ENCODE assay signal across 15 cellular contexts in genomic region chr1:12899186-12899585, GRCh38. TPM values are rescaled to one million over a fixed set of nuclear protein-coding genes. Genes with fewer than 3 reads are reported as not detected.
"Had no signal": no experiment of that assay in that cellular context is flagged by ENCODE, and none has a peak within 500 bp of the region (broad histone marks: within the 10 kb centered on the region; RNA-seq: fewer than 3 reads in every experiment).

No MANE protein-coding gene starts in this region.

RNA-seq across cellular contexts. Expression of gene PRAMEF10, which starts 1.1 kb away (rescaled TPM):
- total RNA-seq: stomach, subcutaneous adipose tissue, suprapubic skin, temporal lobe, testis, thoracic aorta, thyroid gland, tibial nerve, transverse colon, upper lobe of left lung, upper lobe of right lung, ureter, urinary bladder, uterus, vagina had no signal

RNA-seq across cellular contexts. Expression of gene PRAMEF4, which starts 13.2 kb away (rescaled TPM):
- total RNA-seq: stomach, subcutaneous adipose tissue, suprapubic skin, temporal lobe, testis, thoracic aorta, thyroid gland, tibial nerve, transverse colon, upper lobe of left lung, upper lobe of right lung, ureter, urinary bladder, uterus, vagina had no signal

RNA-seq across cellular contexts. Expression of gene PRAMEF7, which starts 17.2 kb away (rescaled TPM):
- total RNA-seq: stomach, subcutaneous adipose tissue, suprapubic skin, temporal lobe, testis, thoracic aorta, thyroid gland, tibial nerve, transverse colon, upper lobe of left lung, upper lobe of right lung, ureter, urinary bladder, uterus, vagina had no signal

RNA-seq across cellular contexts. Expression of gene PRAMEF2, which starts 42.3 kb away (rescaled TPM):
- total RNA-seq: stomach, subcutaneous adipose tissue, temporal lobe, thoracic aorta, thyroid gland, tibial nerve, transverse colon, upper lobe of left lung, upper lobe of right lung, ureter, urinary bladder, uterus, vagina had no signal

RNA-seq across cellular contexts. Expression of gene PRAMEF6, which starts 48.2 kb away (rescaled TPM):
- total RNA-seq: stomach, subcutaneous adipose tissue, suprapubic skin, temporal lobe, testis, thoracic aorta, thyroid gland, tibial nerve, transverse colon, upper lobe of left lung, upper lobe of right lung, ureter, urinary bladder, uterus, vagina had no signal
